16 cellular contexts compared by ENCODE assay signal in genomic region chr12:54392485-54393349, GRCh38. TPM values are rescaled to one million over a fixed set of nuclear protein-coding genes. Genes with fewer than 3 reads are reported as not detected.
DNase-seq lines count a peak whose midpoint lies in the region; ATAC-seq and TF ChIP-seq lines count a peak whose summit lies in the region.
"Had no signal": no experiment of that assay in that cellular context is flagged by ENCODE, and none has a peak within 500 bp of the region (broad histone marks: within the 10 kb centered on the region; RNA-seq: fewer than 3 reads in every experiment).

No MANE protein-coding gene starts in this region.

- H3K4me3 Mint-ChIP-seq in HFFc6: no peak overlapping the region

- H3K4me1 ChIP-seq in esophagus muscularis mucosa: peaks cover 8 to 43% (median 25%) of the 10 kb centered on the region in 4 donors
- peaks cover 25 to 35% of the 10 kb centered on the region in 2 experiments for H3K4me1 ChIP-seq in trophoblast cell (ENCODE audit: control insufficient read depth in 1 of 2, insufficient read depth in 2 of 2, low read length in 2 of 2)

- H4K8ac ChIP-seq in trophoblast cell (ENCODE audit: low read depth, low read length): no peak overlapping the region

- no peak overlapping the region for H3K23ac ChIP-seq in trophoblast cell (ENCODE audit: low read length)

- ATAC-seq in GM19395 (IDR thresholded peaks at IDR 0.05; ENCODE audit: unreplicated experiment) (no peak), GM21367 (IDR thresholded peaks at IDR 0.05; ENCODE audit: unreplicated experiment) (no peak)
- ATAC-seq: heart left ventricle, sciatic nerve had no signal

- H2AFZ ChIP-seq in trophoblast cell (ENCODE audit: insufficient read depth, low read length, poor library complexity): no peak overlapping the region

- peaks cover 27% of the 10 kb centered on the region for H3K36me3 Mint-ChIP-seq in HFFc6 (ENCODE audit: low read depth)

- no peak overlapping the region for H3K14ac ChIP-seq in trophoblast cell (ENCODE audit: low read length)

- no peak overlapping the region for H3K18ac ChIP-seq in trophoblast cell (ENCODE audit: low read length)

- no peak overlapping the region for H2BK120ac ChIP-seq in trophoblast cell (ENCODE audit: insufficient read depth, low read length, poor library complexity)

- H3K27ac ChIP-seq in WERI-Rb-1: peak overlapping the region; percentile 99
- H3K27ac ChIP-seq in esophagus muscularis mucosa (replicated peaks in 1 of 4): peak overlapping the region in 3 of 4 donors; percentile 25 to 68 (median 51)
- no peak overlapping the region for H3K27ac ChIP-seq in trophoblast cell (ENCODE audit: low read depth, low read length)

- H4K91ac ChIP-seq in trophoblast cell (ENCODE audit: low read depth, low read length): no peak overlapping the region

- H3K4me1 Mint-ChIP-seq in HFFc6 (ENCODE audit: low read depth): peaks cover 27% of the 10 kb centered on the region

- TF ChIP-seq CTCF in HFFc6 (IDR thresholded peaks at IDR 0.05) (no peak), WERI-Rb-1 (IDR thresholded peaks at IDR 0.05; ENCODE audit: low read depth, low read length) (no peak), esophagus muscularis mucosa (IDR thresholded peaks at IDR 0.05) (no peak)

- peaks cover 7% of the 10 kb centered on the region for H3K79me2 ChIP-seq in trophoblast cell (ENCODE audit: control insufficient read depth, insufficient read depth, low read length, poor library complexity)

- no peak overlapping the region for H4K12ac ChIP-seq in trophoblast cell (ENCODE audit: low read depth, low read length)

- H3K4me3 ChIP-seq in WERI-Rb-1 (ENCODE audit: low read depth, low read length) (no peak overlapping the region), esophagus muscularis mucosa (no peak overlapping the region), trophoblast cell (ENCODE audit: low read depth, low read length) (no peak overlapping the region)
- H3K4me3 ChIP-seq: heart left ventricle, transverse colon had no signal

- no peaks in the 10 kb centered on the region for H3K27me3 ChIP-seq in WERI-Rb-1 (ENCODE audit: insufficient read depth, low read depth, severe bottlenecking)
- H3K27me3 ChIP-seq in esophagus muscularis mucosa: no peaks in the 10 kb centered on the region
- H3K27me3 ChIP-seq in trophoblast cell (ENCODE audit: insufficient read depth, low read length): no peaks in the 10 kb centered on the region
- H3K27me3 ChIP-seq: heart left ventricle, transverse colon had no signal

- H3K9me3 ChIP-seq in WERI-Rb-1 (ENCODE audit: severe bottlenecking) (no peaks in the 10 kb centered on the region), esophagus muscularis mucosa (no peaks in the 10 kb centered on the region), trophoblast cell (ENCODE audit: insufficient read depth, low read depth, low read length) (no peaks in the 10 kb centered on the region)
- H3K9me3 ChIP-seq: heart left ventricle, SK-N-SH, transverse colon had no signal

- H3K36me3 ChIP-seq in WERI-Rb-1 (peaks cover 26% of the 10 kb centered on the region), esophagus muscularis mucosa (peaks cover 31 to 50% (median 38%) of the 10 kb centered on the region in 4 donors), trophoblast cell (ENCODE audit: control insufficient read depth in 1 of 2, insufficient read depth in 2 of 2, low read length in 2 of 2) (peaks cover 19 to 26% of the 10 kb centered on the region in 2 experiments)

- no peaks in the 10 kb centered on the region for H3K9me3 Mint-ChIP-seq in HFFc6
- H3K9me3 Mint-ChIP-seq: activated naive CD4-positive, alpha-beta T cell treated with anti-CD3 and anti-CD28 coated beads for 36 hours; central memory CD8-positive, alpha-beta T cell had no signal

- no peak overlapping the region for H3K4me2 ChIP-seq in trophoblast cell (ENCODE audit: low read length)
- H3K4me2 ChIP-seq: SK-N-SH had no signal

- no peak overlapping the region for H2AK5ac ChIP-seq in trophoblast cell (ENCODE audit: low read length)

- no peak overlapping the region for H2BK5ac ChIP-seq in trophoblast cell (ENCODE audit: low read depth, low read length, poor library complexity)

- no peak overlapping the region for H3K4ac ChIP-seq in trophoblast cell (ENCODE audit: low read depth, low read length)

- no peak for TF ChIP-seq EP300 in esophagus muscularis mucosa (IDR thresholded peaks at IDR 0.05)

- H2BK12ac ChIP-seq in trophoblast cell (ENCODE audit: low read length): peak overlapping the region; percentile 27

- intact Hi-C loops in esophagus muscularis mucosa (cut with DNase I): no loop called here

- TF ChIP-seq POLR2A in esophagus muscularis mucosa (IDR thresholded peaks at IDR 0.05; ENCODE audit: low read depth): no peak

- H3K27me3 Mint-ChIP-seq in HFFc6 (ENCODE audit: insufficient read depth): peaks cover 3% of the 10 kb centered on the region
- H3K27me3 Mint-ChIP-seq: central memory CD8-positive, alpha-beta T cell had no signal

- 85% methylated on average over 10 of the region's 10 CpGs for WGBS in esophagus muscularis mucosa
- 100% methylated on average over 2 of the region's 10 CpGs for WGBS in trophoblast cell (ENCODE audit: extremely low coverage, insufficient coverage, insufficient read length)

- DNase-seq in HFFc6 (no peak), WERI-Rb-1 (no peak), esophagus muscularis mucosa (ENCODE audit: extremely low spot score) (no peak), trophoblast cell (no peak)
- no peak for DNase-seq in activated CD4-positive, alpha-beta T cell treated with anti-CD3 and anti-CD28 coated beads, Interleukin-2, amount 50 U/mL, for 48 hours
- DNase-seq: activated naive CD4-positive, alpha-beta T cell treated with anti-CD3 and anti-CD28 coated beads for 36 hours; heart left ventricle; MM.1S; SK-N-SH; stimulated activated CD4-positive, alpha-beta T cell treated with anti-CD3 and anti-CD28 coated beads, Interleukin-4, amount 100 ng/mL, for 1 hour; transverse colon had no signal

- H3K27ac Mint-ChIP-seq in HFFc6: peak overlapping the region; percentile 47
- H3K27ac Mint-ChIP-seq: activated naive CD4-positive, alpha-beta T cell treated with anti-CD3 and anti-CD28 coated beads for 36 hours had no signal

- peaks cover 28% of the 10 kb centered on the region for H3K79me1 ChIP-seq in trophoblast cell (ENCODE audit: low read length)

- no peak overlapping the region for H3K9ac ChIP-seq in trophoblast cell (ENCODE audit: low read length)
- H3K9ac ChIP-seq: SK-N-SH had no signal

RNA-seq across cellular contexts. Expression of gene ZNF385A, which starts 8.2 kb away (rescaled TPM):
- total RNA-seq in HFFc6 (2021; fragmentation: NEBNext Ultra II Directional; extraction: Animal tissue kit (Norgen Biotek cat#: 25700)): 1 to 10 TPM; 4.0 to 7.4 (median 6.1) TPM
- total RNA-seq in esophagus muscularis mucosa: 10 to 100 TPM; 15.7 to 32.6 (median 19.4) TPM
- 74.0 and 75.2 TPM in 2 replicates for polyA plus RNA-seq in trophoblast cell (2013)

RNA-seq across cellular contexts. Expression of gene ITGA5, which starts 26.3 kb away (rescaled TPM):
- total RNA-seq in HFFc6 (2021; fragmentation: NEBNext Ultra II Directional; extraction: Animal tissue kit (Norgen Biotek cat#: 25700)): 100 to 1,000 TPM; 261 to 355 (median 329) TPM
- 100 to 1,000 TPM; 264 to 785 (median 602) TPM for total RNA-seq in esophagus muscularis mucosa
- 81.6 and 90.0 TPM in 2 replicates for polyA plus RNA-seq in trophoblast cell (2013)

RNA-seq across cellular contexts. Expression of gene GPR84, which starts 28.4 kb away (rescaled TPM):
- total RNA-seq in HFFc6 (2021; fragmentation: NEBNext Ultra II Directional; extraction: Animal tissue kit (Norgen Biotek cat#: 25700)): not detected
- under 1 TPM in 1 of 4 donors, not detected in 3; 0.66 TPM for total RNA-seq in esophagus muscularis mucosa
- 0.04 and 0.06 TPM in 2 replicates for polyA plus RNA-seq in trophoblast cell (2013)
- total RNA-seq: myocyte, transverse colon had no signal
